ENCODE assay signal across 33 cellular contexts in genomic region chr7:106617860-106618259, GRCh38.
"Had no signal": no experiment of that assay in that cellular context is flagged by ENCODE, and none has a peak within 500 bp of the region (broad histone marks: within the 10 kb centered on the region; RNA-seq: fewer than 3 reads in every experiment).

No MANE protein-coding gene starts in this region.

- H3K27ac Mint-ChIP-seq: immature natural killer cell; naive thymus-derived CD8-positive, alpha-beta T cell; progenitor cell of endocrine pancreas; stimulated activated naive CD8-positive, alpha-beta T cell treated with anti-CD3 and anti-CD28 coated beads, Interleukin-15, Interleukin-2, amounts not matched to agents 100 ng/mL and 50 ng/mL, for 24 hours had no signal

- DNase-seq: head of caudate nucleus; hypothalamus; immature natural killer cell; kidney; left colon; left lung; lower lobe of right lung; mammary epithelial cell; mesendoderm; midbrain; mucosa of descending colon; naive thymus-derived CD8-positive, alpha-beta T cell; nucleus accumbens; ovary; right lobe of liver; stimulated activated CD4-positive, alpha-beta T cell treated with anti-CD3 and anti-CD28 coated beads, Interleukin-12 subunit alpha, Interleukin-12 subunit beta, amount 100 ng/mL, for 4 hours; stimulated activated CD4-positive, alpha-beta T cell treated with anti-CD3 and anti-CD28 coated beads, Interleukin-15, amount 100 ng/mL, for 24 hours; stimulated activated CD4-positive, alpha-beta T cell treated with anti-CD3 and anti-CD28 coated beads, Interleukin-2, amount 100 ng/mL, for 24 hours; stimulated activated CD4-positive, alpha-beta T cell treated with anti-CD3 and anti-CD28 coated beads, Interleukin-4, amount 100 ng/mL, for 1 hour; stimulated activated naive CD4-positive, alpha-beta T cell; tibial artery; trophoblast cell; upper lobe of right lung had no signal

- H3K4me3 Mint-ChIP-seq: immature natural killer cell; naive thymus-derived CD8-positive, alpha-beta T cell; nephron; neural crest cell; stimulated activated naive CD8-positive, alpha-beta T cell treated with anti-CD3 and anti-CD28 coated beads, Interleukin-15, Interleukin-2, amounts not matched to agents 100 ng/mL and 50 ng/mL, for 24 hours had no signal

- H3K9me3 ChIP-seq: ovary, right lobe of liver, suprapubic skin had no signal

- FAIRE-seq: islet of Langerhans, urothelium cell line had no signal

- H3K36me3 ChIP-seq: left lung, lower lobe of right lung, ovary, right atrium auricular region, right lobe of liver, suprapubic skin, thoracic aorta, tibial artery, upper lobe of right lung had no signal

- H3K4me3 ChIP-seq: left lung, lower lobe of right lung, mucosa of descending colon, ovary, right atrium auricular region, right lobe of liver, skin epidermis, suprapubic skin, thoracic aorta, tibial artery, upper lobe of right lung had no signal

- H3K4me1 Mint-ChIP-seq: immature natural killer cell, neural crest cell had no signal

- H3K27ac ChIP-seq: left lung, lower lobe of right lung, ovary, right atrium auricular region, right lobe of liver, skin epidermis, suprapubic skin, thoracic aorta, tibial artery, upper lobe of right lung had no signal

- H3K27me3 ChIP-seq: left lung, ovary, right atrium auricular region, right lobe of liver, suprapubic skin, tibial artery, upper lobe of right lung had no signal

- H3K27me3 Mint-ChIP-seq: progenitor cell of endocrine pancreas had no signal

- H3K4me1 ChIP-seq: lower lobe of right lung, suprapubic skin, upper lobe of right lung had no signal

- ATAC-seq: left colon; left lung; lower lobe of right lung; mucosa of descending colon; naive thymus-derived CD8-positive, alpha-beta T cell; right lobe of liver; upper lobe of right lung had no signal

- H3K36me3 Mint-ChIP-seq: immature natural killer cell had no signal
